Comparison of ENCODE assay signal across 3 cellular contexts in genomic region chr5:163293836-163294235, GRCh38.
TF ChIP-seq lines count a peak whose summit lies in the region.

No MANE protein-coding gene starts in this region.

TF ChIP-seq in HepG2, 621 proteins besides CTCF, POLR2A, EP300 and RAD21:
- no peak for TF ChIP-seq HOXA3 (CRISPR knock-in tag; IDR thresholded peaks at IDR 0.05)
- TF ChIP-seq TBX2 (CRISPR knock-in tag; IDR thresholded peaks at IDR 0.05; ENCODE audit: borderline replicate concordance): no peak
- TF ChIP-seq, protein P1, sequence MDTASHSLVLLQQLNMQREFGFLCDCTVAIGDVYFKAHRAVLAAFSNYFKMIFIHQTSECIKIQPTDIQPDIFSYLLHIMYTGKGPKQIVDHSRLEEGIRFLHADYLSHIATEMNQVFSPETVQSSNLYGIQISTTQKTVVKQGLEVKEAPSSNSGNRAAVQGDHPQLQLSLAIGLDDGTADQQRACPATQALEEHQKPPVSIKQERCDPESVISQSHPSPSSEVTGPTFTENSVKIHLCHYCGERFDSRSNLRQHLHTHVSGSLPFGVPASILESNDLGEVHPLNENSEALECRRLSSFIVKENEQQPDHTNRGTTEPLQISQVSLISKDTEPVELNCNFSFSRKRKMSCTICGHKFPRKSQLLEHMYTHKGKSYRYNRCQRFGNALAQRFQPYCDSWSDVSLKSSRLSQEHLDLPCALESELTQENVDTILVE (CRISPR knock-in tag; IDR thresholded peaks at IDR 0.05): no peak
- TF ChIP-seq ERF (CRISPR knock-in tag; IDR thresholded peaks at IDR 0.05): no peak
- no peak for TF ChIP-seq ZNF772 (CRISPR knock-in tag; IDR thresholded peaks at IDR 0.05)
- TF ChIP-seq MXD1 (CRISPR knock-in tag; IDR thresholded peaks at IDR 0.05): no peak
- no peak for TF ChIP-seq PRMT3 (CRISPR knock-in tag; IDR thresholded peaks at IDR 0.05; ENCODE audit: borderline replicate concordance, low read depth)
- TF ChIP-seq MAFK (conservative IDR thresholded peaks at IDR 0.05 in 1 of 2, IDR thresholded peaks at IDR 0.05 in 1 of 2; ENCODE audit: low read length in 2 of 2): peak; percentile 96 to 99
- no peak for TF ChIP-seq AFF4 (CRISPR knock-in tag; IDR thresholded peaks at IDR 0.05)
- TF ChIP-seq ZNF776 (CRISPR knock-in tag; IDR thresholded peaks at IDR 0.05): no peak
- no peak for TF ChIP-seq ZNF891 (CRISPR knock-in tag; IDR thresholded peaks at IDR 0.05)
- TF ChIP-seq ZNF674 (CRISPR knock-in tag; IDR thresholded peaks at IDR 0.05; ENCODE audit: low read depth): no peak
- TF ChIP-seq MAFF (IDR thresholded peaks at IDR 0.05; ENCODE audit: low read depth, low read length): peak; percentile 98
- TF ChIP-seq ZNF709 (CRISPR knock-in tag; IDR thresholded peaks at IDR 0.05): no peak
- no peak for TF ChIP-seq PHF8 (CRISPR knock-in tag; IDR thresholded peaks at IDR 0.05)

TF ChIP-seq in IMR-90, 13 proteins besides CTCF, POLR2A, EP300 and RAD21:
- TF ChIP-seq RFX5 (IDR thresholded peaks at IDR 0.05; ENCODE audit: low read depth, low read length): no peak
- TF ChIP-seq MAFK (IDR thresholded peaks at IDR 0.05; ENCODE audit: low read depth, low read length): peak; percentile 98

TF ChIP-seq in H1, 55 proteins besides CTCF, POLR2A, EP300 and RAD21:
- TF ChIP-seq MAFK (IDR thresholded peaks at IDR 0.05; ENCODE audit: low read depth, low read length) (peak; percentile 94), ATF2 (IDR thresholded peaks at IDR 0.05; ENCODE audit: low read length) (no peak)
